In genomic region chr17:32349854-32350661, GRCh38 we compare ENCODE assay signal across 8 cellular contexts. TPM values are rescaled to one million over a fixed set of nuclear protein-coding genes. Genes with fewer than 3 reads are reported as not detected.
DNase-seq lines count a peak whose midpoint lies in the region; ATAC-seq and TF ChIP-seq lines count a peak whose summit lies in the region.

ZNF207 (plus strand) TSS chr17:32350157; CDS start chr17:32350286, 129 bp downstream.

- no peaks in the 10 kb centered on the region for H3K27me3 ChIP-seq in smooth muscle cell (ENCODE audit: low read depth)

- H2AFZ ChIP-seq in smooth muscle cell (ENCODE audit: low read depth) = peak within 1 kb of the TSS; percentile 96

- H3K4me1 Mint-ChIP-seq in WTC11 = peaks cover 32% of the 10 kb centered on the region

- peaks cover 50% of the 10 kb centered on the region for H3K79me2 ChIP-seq in smooth muscle cell (ENCODE audit: low read depth)

- peak within 1 kb of the TSS; percentile 100 for H3K27ac Mint-ChIP-seq in WTC11

- H3K9ac ChIP-seq in smooth muscle cell (ENCODE audit: low read depth) = peak within 1 kb of the TSS; percentile 100

- no peak for TF ChIP-seq CTCF in WTC11 (IDR thresholded peaks at IDR 0.05)
- no peak for TF ChIP-seq CTCF in cardiac fibroblast (IDR thresholded peaks at IDR 0.05; ENCODE audit: low read depth, low read length)
- no peak for TF ChIP-seq CTCF in smooth muscle cell (IDR thresholded peaks at IDR 0.05; ENCODE audit: borderline replicate concordance, insufficient read depth, poor library complexity, severe bottlenecking)

- ATAC-seq in GM18873 (IDR thresholded peaks at IDR 0.05; ENCODE audit: low FRiP score, unreplicated experiment) = peak; percentile 90
- ATAC-seq in HG03159 (IDR thresholded peaks at IDR 0.05; ENCODE audit: unreplicated experiment) = peak; percentile 80
- peak; percentile 96 for ATAC-seq in WTC11

- no peaks in the 10 kb centered on the region for H3K9me3 Mint-ChIP-seq in WTC11

- peaks cover 46% of the 10 kb centered on the region for H4K20me1 ChIP-seq in smooth muscle cell (ENCODE audit: low read depth)

- H3K27ac ChIP-seq in smooth muscle cell (ENCODE audit: low read depth) = peak within 1 kb of the TSS; percentile 100

- CTCF ChIA-PET in WTC11 (lab: Charles Lee) = interaction anchor here (1.0 to 1.4 kb wide), 3 partner anchors 30 to 97 kb away, joined by 5 to 7 read pairs (median 5); partner anchors contain the start of gene PSMD11

- H3K9me3 ChIP-seq in smooth muscle cell (replicated peaks; ENCODE audit: low read depth) = no peaks in the 10 kb centered on the region

- under 1% methylated on average over 47 of the region's 47 CpGs for WGBS in smooth muscle cell (ENCODE audit: low lambda C conversion rate)

- H3K4me3 Mint-ChIP-seq in WTC11 = peak within 1 kb of the TSS; percentile 99

- no peaks in the 10 kb centered on the region for H3K27me3 Mint-ChIP-seq in WTC11 (ENCODE audit: low read depth)

- no peaks in the 10 kb centered on the region for H3K36me3 ChIP-seq in smooth muscle cell (ENCODE audit: low read depth)

- DNase-seq in ACHN (peak; percentile 98), NCI-H226 (peak; percentile 88), WTC11 (ENCODE audit: low spot score) (peak; percentile 96), cardiac fibroblast (ENCODE audit: low read depth in 2 of 2) (peak; percentile 97 to 98), iPS-NIHi7 (ENCODE audit: extremely low spot score) (peak; percentile 95), smooth muscle cell (lab: John Stamatoyannopoulos, UW; ENCODE audit: unreplicated experiment) (peak; percentile 72)

- peaks cover 25% of the 10 kb centered on the region for H3K4me1 ChIP-seq in smooth muscle cell (ENCODE audit: low read depth)

- H3F3A ChIP-seq in smooth muscle cell (ENCODE audit: low read depth) = peaks cover 4% of the 10 kb centered on the region

- in situ Hi-C loops in ACHN (cut with HindIII; ENCODE audit: low pct_ligation_motif_present, low pct_unique_long_range_greater_than_20kb, low sequenced_read_pairs) = no loop called here

- POLR2A ChIA-PET in WTC11 (lab: Charles Lee) = interaction anchor here (1.2 kb wide), 1 partner anchor 94 kb away, joined by 6 read pairs; the partner anchor contains the start of gene PSMD11

- peak within 1 kb of the TSS; percentile 76 to 93 for H3K4me3 ChIP-seq in cardiac fibroblast (replicated peaks in 1 of 2; ENCODE audit: low read depth in 2 of 2, low read length in 2 of 2)
- H3K4me3 ChIP-seq in smooth muscle cell = peak within 1 kb of the TSS; percentile 96

- H3K36me3 Mint-ChIP-seq in WTC11 = peaks cover 43% of the 10 kb centered on the region

- H3K4me2 ChIP-seq in smooth muscle cell = peak within 1 kb of the TSS; percentile 98

TF ChIP-seq in WTC11, 78 proteins besides CTCF, POLR2A, EP300 and RAD21 (continues in another document):
- TF ChIP-seq ZNF138 (CRISPR knock-in tag; conservative IDR thresholded peaks at IDR 0.05) = no peak
- no peak for TF ChIP-seq NFYB (CRISPR knock-in tag; conservative IDR thresholded peaks at IDR 0.05; ENCODE audit: low read depth)
- 0 out of 2 replicates have a peak, but pooled peaks have one; percentile 83 for TF ChIP-seq FOXP1 (CRISPR knock-in tag; IDR thresholded peaks at IDR 0.05; ENCODE audit: borderline replicate concordance)
- TF ChIP-seq ZNF219 (CRISPR knock-in tag; IDR thresholded peaks at IDR 0.05; ENCODE audit: borderline replicate concordance) = no peak
- TF ChIP-seq ZNF121 (CRISPR knock-in tag; IDR thresholded peaks at IDR 0.05) = no peak
- TF ChIP-seq MLX (CRISPR knock-in tag; IDR thresholded peaks at IDR 0.05) = no peak
- peak; percentile 49; the same call in 1 of the 2 replicates for TF ChIP-seq E2F4 (CRISPR knock-in tag; IDR thresholded peaks at IDR 0.05; ENCODE audit: borderline replicate concordance, low read depth)
- no peak for TF ChIP-seq NR1H2 (CRISPR knock-in tag; IDR thresholded peaks at IDR 0.05)
- 0 out of 2 replicates have a peak, but pooled peaks have one; percentile 27 for TF ChIP-seq FOXJ3 (CRISPR knock-in tag; IDR thresholded peaks at IDR 0.05; ENCODE audit: borderline replicate concordance)
- TF ChIP-seq OVOL2 (CRISPR knock-in tag; IDR thresholded peaks at IDR 0.05; ENCODE audit: borderline replicate concordance) = no peak
- no peak for TF ChIP-seq ZMAT4 (CRISPR knock-in tag; IDR thresholded peaks at IDR 0.05)
- TF ChIP-seq ZBTB43 (CRISPR knock-in tag; IDR thresholded peaks at IDR 0.05) = no peak; the same call in 1 of the 2 replicates
- TF ChIP-seq MXD4 (CRISPR knock-in tag; IDR thresholded peaks at IDR 0.05; ENCODE audit: borderline replicate concordance) = no peak
- TF ChIP-seq FOXK1 (CRISPR knock-in tag; IDR thresholded peaks at IDR 0.05) = 0 out of 2 replicates have a peak, but pooled peaks have one; percentile 27
- TF ChIP-seq CREM (CRISPR knock-in tag; IDR thresholded peaks at IDR 0.05) = no peak
- peak; percentile 36; the same call in 1 of the 2 replicates for TF ChIP-seq TEAD1 (CRISPR knock-in tag; IDR thresholded peaks at IDR 0.05)
- no peak for TF ChIP-seq ZNF396 (CRISPR knock-in tag; IDR thresholded peaks at IDR 0.05; ENCODE audit: borderline replicate concordance)
- TF ChIP-seq JUN (CRISPR knock-in tag; IDR thresholded peaks at IDR 0.05) = 0 out of 2 replicates have a peak, but pooled peaks have one; percentile 81
- TF ChIP-seq MYBL2 (CRISPR knock-in tag; IDR thresholded peaks at IDR 0.05) = no peak; the same call in 1 of the 2 replicates
- no peak for TF ChIP-seq NR3C1 (CRISPR knock-in tag; conservative IDR thresholded peaks at IDR 0.05; ENCODE audit: low read depth)
- TF ChIP-seq SMAD4 (CRISPR knock-in tag; IDR thresholded peaks at IDR 0.05) = no peak
- peak; percentile 96 for TF ChIP-seq SP1 (CRISPR knock-in tag; conservative IDR thresholded peaks at IDR 0.05)
- no peak; the same call in 1 of the 2 replicates for TF ChIP-seq ETV6 (CRISPR knock-in tag; IDR thresholded peaks at IDR 0.05)
- no peak for TF ChIP-seq KAT7 (CRISPR knock-in tag; IDR thresholded peaks at IDR 0.05; ENCODE audit: borderline replicate concordance)

RNA-seq across cellular contexts. Expression of gene ZNF207, which starts in this region (rescaled TPM):
- 188 to 223 TPM (median 201 TPM) in 3 replicates for total RNA-seq in WTC11 (2021)
- 158 and 196 TPM in 2 replicates for total RNA-seq in smooth muscle cell
- polyA plus RNA-seq in smooth muscle cell = 84.3 and 104 TPM in 2 replicates

Comparison
In these comparisons a context has a peak if more than half of its experiments do, and no peak if none do; other contexts are left out.
1. Peak in every context shown above with its lines: DNase-seq, ATAC-seq, H3K4me3 ChIP-seq and H3K27ac ChIP-seq.